In the genomic region with DNA sequence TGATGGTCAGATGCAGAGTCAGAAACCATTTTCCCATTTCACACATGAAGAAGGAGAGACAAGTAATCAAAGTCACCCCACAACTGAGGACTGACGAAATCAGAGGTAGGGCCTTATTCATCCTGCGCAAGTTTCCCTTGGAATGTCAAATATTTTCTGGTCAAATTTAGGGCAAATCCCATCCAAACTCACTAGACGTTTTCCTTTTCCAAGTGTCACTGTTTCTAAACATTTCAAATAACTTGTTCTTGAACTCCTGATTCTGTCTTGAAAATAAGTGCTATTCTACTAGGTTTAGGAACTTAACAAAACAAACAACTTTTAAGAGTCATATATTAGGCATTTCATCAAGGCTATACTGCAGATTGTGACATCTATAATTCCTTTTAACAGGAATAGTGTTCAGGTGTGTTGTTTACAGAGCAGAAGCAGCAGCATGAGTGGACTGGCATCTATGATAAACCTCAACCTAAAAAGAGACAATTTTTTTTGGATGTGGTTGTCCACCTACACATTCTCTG, we compare ENCODE assay signal across 10 cellular contexts.
A peak's percentile ranks its signal among the peaks of the same experiment; 100 is the strongest.
DNase-seq lines count a peak whose midpoint lies in the region; ATAC-seq and TF ChIP-seq lines count a peak whose summit lies in the region.
"Had no signal": no experiment of that assay in that cellular context is flagged by ENCODE, and none has a peak within 500 bp of the region (broad histone marks: within the 10 kb centered on the region; RNA-seq: fewer than 3 reads in every experiment).

No MANE protein-coding gene starts in this region.

- peak overlapping the region; percentile 85 to 96 (median 95) for H3K27ac Mint-ChIP-seq in nephron

- H3K4me3 ChIP-seq in cardiac fibroblast (replicated peaks in 1 of 2; ENCODE audit: low read depth in 2 of 2, low read length in 2 of 2), result no peak overlapping the region

- peaks cover 17% of the 10 kb centered on the region for H3K4me1 Mint-ChIP-seq in nephron

- TF ChIP-seq CTCF in cardiac fibroblast (IDR thresholded peaks at IDR 0.05; ENCODE audit: low read depth, low read length) (no peak), nephron (IDR thresholded peaks at IDR 0.05; ENCODE audit: unreplicated experiment in 3 of 3) (no peak)

- H3K27me3 Mint-ChIP-seq in nephron (ENCODE audit: low read depth), result no peaks in the 10 kb centered on the region
- H3K27me3 Mint-ChIP-seq: IgD-negative memory B cell had no signal

- ATAC-seq in GM18498 (IDR thresholded peaks at IDR 0.05; ENCODE audit: unreplicated experiment) (peak; percentile 25), HG02885 (IDR thresholded peaks at IDR 0.05; ENCODE audit: poor library complexity, unreplicated experiment) (peak; percentile 28)

- H3K36me3 Mint-ChIP-seq in nephron (ENCODE audit: low read depth), result peaks cover 8% of the 10 kb centered on the region

- H3K9me3 Mint-ChIP-seq in nephron, result peaks cover 4% of the 10 kb centered on the region

- DNase-seq in cardiac fibroblast (ENCODE audit: low read depth in 2 of 2) (peak; percentile 39 to 62), cerebellar nuclear complex (lab: John Stamatoyannopoulos, UW) (no peak), C1 segment of cervical spinal cord (lab: John Stamatoyannopoulos, UW) (no peak), NCI-H748 (lab: John Stamatoyannopoulos, UW; ENCODE audit: unreplicated experiment) (no peak)
- DNase-seq: aorta, NCI-H2029 had no signal

- no peak overlapping the region for H3K4me3 Mint-ChIP-seq in nephron
- H3K4me3 Mint-ChIP-seq: IgD-negative memory B cell had no signal

Comparison
In these comparisons a context has a peak if more than half of its experiments do, and no peak if none do; other contexts are left out.
1. DNase-seq: peak in cardiac fibroblast (2 of 2); none in cerebellar nuclear complex (0 of 2), C1 segment of cervical spinal cord (0 of 14) and NCI-H748 (single experiment).